11 cellular contexts compared by ENCODE assay signal in genomic region chr6:111478064-111478476, GRCh38. TPM values are rescaled to one million over a fixed set of nuclear protein-coding genes. Genes with fewer than 3 reads are reported as not detected.
A peak's percentile ranks its signal among the peaks of the same experiment; 100 is the strongest.
DNase-seq lines count a peak whose midpoint lies in the region; ATAC-seq, FAIRE-seq and TF ChIP-seq lines count a peak whose summit lies in the region.
"Had no signal": no experiment of that assay in that cellular context is flagged by ENCODE, and none has a peak within 500 bp of the region (broad histone marks: within the 10 kb centered on the region; RNA-seq: fewer than 3 reads in every experiment).

No MANE protein-coding gene starts in this region.

- peaks cover 6% of the 10 kb centered on the region for H3K9me3 Mint-ChIP-seq in glutamatergic neuron (ENCODE audit: unreplicated experiment)
- H3K9me3 Mint-ChIP-seq: activated T-helper 17 cell treated with anti-CD3 and anti-CD28 coated beads, Interleukin-2, amount 50 U/mL, for 72 hours; CD4-positive, alpha-beta memory T cell had no signal

- in situ Hi-C loops in ACHN (cut with HindIII; ENCODE audit: low pct_ligation_motif_present, low pct_unique_long_range_greater_than_20kb, low sequenced_read_pairs) (no loop called here), IMR-90 (cut with MboI; ENCODE audit: low sequenced_read_pairs) (no loop called here)

- no peak overlapping the region for H3K27ac Mint-ChIP-seq in glutamatergic neuron (ENCODE audit: unreplicated experiment)
- H3K27ac Mint-ChIP-seq: activated T-helper 17 cell treated with anti-CD3 and anti-CD28 coated beads, Interleukin-2, amount 50 U/mL, for 72 hours had no signal

- no peak overlapping the region for H4K8ac ChIP-seq in IMR-90 (ENCODE audit: low read depth in 2 of 2, low read length in 2 of 2)

- H3K4me2 ChIP-seq in IMR-90 (ENCODE audit: low read depth, low read length): peak overlapping the region; percentile 31; the same call in 1 of the 2 replicates
- peak overlapping the region; percentile 79 for H3K4me2 ChIP-seq in SU-DHL-6 (ENCODE audit: low read depth, low read length, poor library complexity, severe bottlenecking)

- H3K4ac ChIP-seq in IMR-90 (ENCODE audit: low read depth, low read length): peak overlapping the region; percentile 18; the same call in 1 of the 2 replicates

- TF ChIP-seq CTCF in IMR-90 (conservative IDR thresholded peaks at IDR 0.05; ENCODE audit: low read depth, low read length) (no peak), SU-DHL-6 (IDR thresholded peaks at IDR 0.05; ENCODE audit: insufficient read depth, low read length, poor library complexity, severe bottlenecking) (no peak), glutamatergic neuron (IDR thresholded peaks at IDR 0.05; ENCODE audit: partially characterized antibody, unreplicated experiment) (no peak)

- no peak overlapping the region for H3K27ac ChIP-seq in IMR-90 (ENCODE audit: insufficient read depth, low read length)
- H3K27ac ChIP-seq in SU-DHL-6 (ENCODE audit: low read depth, low read length): peak overlapping the region; percentile 7; the same call in 1 of the 2 replicates

- POLR2A ChIA-PET in IMR-90 (lab: Charles Lee; ENCODE audit: unreplicated experiment): no interaction called here

- no peaks in the 10 kb centered on the region for H3K9me3 ChIP-seq in IMR-90 (ENCODE audit: control insufficient read depth, insufficient read depth, low read length)
- H3K9me3 ChIP-seq in SU-DHL-6 (ENCODE audit: insufficient read depth, low read length): no peaks in the 10 kb centered on the region

- H3K14ac ChIP-seq in IMR-90 (replicated peaks; ENCODE audit: low read depth, low read length): peak overlapping the region; percentile 57; the same call in 1 of the 2 replicates

- H2AFZ ChIP-seq in IMR-90 (replicated peaks; ENCODE audit: low read length, poor library complexity) (no peak overlapping the region), SU-DHL-6 (ENCODE audit: low read depth, low read length, severe bottlenecking) (no peak overlapping the region)

- H4K91ac ChIP-seq in IMR-90 (ENCODE audit: insufficient read depth, low read depth, low read length): no peak overlapping the region

- no peak overlapping the region for H2BK20ac ChIP-seq in IMR-90 (ENCODE audit: low read depth, low read length)

- H3K4me1 Mint-ChIP-seq in glutamatergic neuron (ENCODE audit: low read depth, unreplicated experiment): peaks cover 24% of the 10 kb centered on the region

- intact Hi-C loops in IMR-90 (cut with micrococcal nuclease): loop anchor here (2.0 to 5.0 kb wide), 2 partner anchors 61 to 117 kb away; no protein-coding TSS in a partner anchor

- TF ChIP-seq POLR2A in IMR-90 (IDR thresholded peaks at IDR 0.05; ENCODE audit: low read depth, low read length) (no peak), GM12892 (IDR thresholded peaks at IDR 0.05; ENCODE audit: low read depth, low read length) (no peak)

- H3K36me3 ChIP-seq in IMR-90 (ENCODE audit: control insufficient read depth, insufficient read depth, low read length): no peaks in the 10 kb centered on the region
- H3K36me3 ChIP-seq in SU-DHL-6 (ENCODE audit: low read length): no peaks in the 10 kb centered on the region; the same call in 1 of the 2 replicates

- no CpG with 5 or more reads among the region's 3 CpGs for WGBS in IMR-90 (ENCODE audit: extremely low coverage in 2 of 2, insufficient read length in 1 of 2), 2 experiments

- H3K27me3 Mint-ChIP-seq in glutamatergic neuron (ENCODE audit: unreplicated experiment): peaks cover 3% of the 10 kb centered on the region
- H3K27me3 Mint-ChIP-seq: activated T-helper 17 cell treated with anti-CD3 and anti-CD28 coated beads, Interleukin-2, amount 50 U/mL, for 72 hours; CD4-positive, alpha-beta memory T cell had no signal

- no peak for FAIRE-seq in GM12892 (lab: Jason Lieb, UNC)

- H3K27me3 ChIP-seq in IMR-90 (ENCODE audit: control insufficient read depth, insufficient read depth, low read length): no peaks in the 10 kb centered on the region
- H3K27me3 ChIP-seq in SU-DHL-6 (ENCODE audit: low read length): no peaks in the 10 kb centered on the region

- no peak overlapping the region for H3K4me3 ChIP-seq in IMR-90 (ENCODE audit: insufficient read depth, low read depth, low read length)
- H3K4me3 ChIP-seq in SU-DHL-6 (ENCODE audit: insufficient read depth, low read length, poor library complexity, severe bottlenecking): no peak overlapping the region

- DNase-seq in ACHN (peak; percentile 48), IMR-90 (peak; percentile 55), glutamatergic neuron (no peak), KG1 (lab: John Stamatoyannopoulos, UW) (no peak), GM12892 (ENCODE audit: insufficient read length) (no peak), NCI-H526 treated with DMSO at 0.1 percent for 48 hours (lab: John Stamatoyannopoulos, UW) (no peak)
- no peak for DNase-seq in activated CD4-positive, alpha-beta T cell treated with anti-CD3 and anti-CD28 coated beads, Interleukin-2, amount 50 U/mL, for 48 hours
- DNase-seq: stimulated activated naive CD8-positive, alpha-beta T cell treated with anti-CD3 and anti-CD28 coated beads, Interleukin-15, Interleukin-2, amounts not matched to agents 100 U/mL and 50 U/mL, for 24 hours had no signal

- no peaks in the 10 kb centered on the region for H3K9me2 ChIP-seq in SU-DHL-6 (replicated peaks; ENCODE audit: insufficient read depth, low read length)

- H2BK5ac ChIP-seq in IMR-90 (ENCODE audit: low read depth, low read length, poor library complexity, severe bottlenecking): peak overlapping the region; percentile 5

- 0 out of 2 replicates have a peak overlapping the region, but pooled peaks have one; percentile 14 for H3K56ac ChIP-seq in IMR-90 (ENCODE audit: extremely low read depth, insufficient read depth, low read length)

- no peak overlapping the region for H2BK15ac ChIP-seq in IMR-90 (ENCODE audit: low read depth, low read length)

- H3K79me2 ChIP-seq in SU-DHL-6 (ENCODE audit: insufficient read depth, low read length): peaks cover 93% of the 10 kb centered on the region

- no peak overlapping the region for H3K23ac ChIP-seq in IMR-90 (ENCODE audit: low read depth, low read length)

- no peak overlapping the region for H3K18ac ChIP-seq in IMR-90 (ENCODE audit: low read depth, low read length)

- peaks cover 41% of the 10 kb centered on the region for H4K20me1 ChIP-seq in IMR-90 (ENCODE audit: insufficient read depth, low read length)
- peaks cover 21% of the 10 kb centered on the region; the same call in 1 of the 2 replicates for H4K20me1 ChIP-seq in SU-DHL-6 (ENCODE audit: low read depth, low read length)

- no peak overlapping the region; the same call in 1 of the 2 replicates for H2AK5ac ChIP-seq in IMR-90 (ENCODE audit: low read depth, low read length)

- dilution Hi-C loops in IMR-90 (cut with HindIII; ENCODE audit: low sequenced_read_pairs, unreplicated experiment): no loop called here

- peaks cover 11% of the 10 kb centered on the region for H3K9me1 ChIP-seq in IMR-90 (ENCODE audit: insufficient read depth, low read length)

- peak overlapping the region; percentile 21 for H3K4me3 Mint-ChIP-seq in glutamatergic neuron (ENCODE audit: unreplicated experiment)

- no peak overlapping the region for H4K5ac ChIP-seq in IMR-90 (ENCODE audit: low read depth, low read length)

- no peaks in the 10 kb centered on the region for H3K36me3 Mint-ChIP-seq in glutamatergic neuron (ENCODE audit: unreplicated experiment)

- no peak for TF ChIP-seq RAD21 in IMR-90 (IDR thresholded peaks at IDR 0.05; ENCODE audit: low read length)

- H3K79me1 ChIP-seq in IMR-90 (ENCODE audit: low read depth in 1 of 2, low read length in 2 of 2): peaks cover 4 to 50% of the 10 kb centered on the region in 2 experiments; a peak in 2 of 4 replicates

- CTCF ChIA-PET in IMR-90 (lab: Yijun Ruan, JAX): interaction anchor here (0.5 to 1.8 kb wide), 11 partner anchors 17 to 1149 kb away, joined by 3 to 7 read pairs (median 5); a partner anchor contains a TSS

- peak overlapping the region; percentile 48; the same call in 1 of the 2 replicates for H2BK120ac ChIP-seq in IMR-90 (ENCODE audit: low read depth, low read length)

- peaks cover 12% of the 10 kb centered on the region; the same call in 1 of the 2 replicates for H3F3A ChIP-seq in SU-DHL-6 (ENCODE audit: insufficient read depth)

- H3K9ac ChIP-seq in IMR-90 (ENCODE audit: low read depth, low read length): no peak overlapping the region
- peak overlapping the region; percentile 5; the same call in 1 of the 2 replicates for H3K9ac ChIP-seq in SU-DHL-6 (ENCODE audit: low read length)

- no peak for ATAC-seq in IMR-90 (ENCODE audit: low read depth)
- ATAC-seq: stimulated activated naive CD8-positive, alpha-beta T cell treated with anti-CD3 and anti-CD28 coated beads, Interleukin-15, Interleukin-2, amounts not matched to agents 100 U/mL and 50 U/mL, for 24 hours had no signal

- no peak overlapping the region for H2AK9ac ChIP-seq in IMR-90 (replicated peaks; ENCODE audit: low read depth, low read length, poor library complexity)

- H3K4me1 ChIP-seq in IMR-90 (ENCODE audit: control insufficient read depth, insufficient read depth, low read length): peaks cover 8% of the 10 kb centered on the region

- no TSS peak for BruUV-seq in IMR-90 (replicated peaks; lab: Mats Ljungman, UMichigan)

TF ChIP-seq in IMR-90, 13 proteins besides CTCF, POLR2A, EP300 and RAD21:
- TF ChIP-seq CEBPB (IDR thresholded peaks at IDR 0.05; ENCODE audit: low read depth, low read length) (no peak), FOS (IDR thresholded peaks at IDR 0.05; ENCODE audit: low read depth, low read length) (0 out of 2 replicates have a peak, but pooled peaks have one; percentile 19)
TF ChIP-seq in IMR-90: peak in this region for 1.

RNA-seq across cellular contexts. Expression of gene REV3L, which starts 4.9 kb away (rescaled TPM):
- 15.4 and 24.4 TPM in 2 replicates for total RNA-seq in IMR-90 (2012; rRNA removed)
- polyA plus RNA-seq in IMR-90 (2012; rRNA removed): 6.0 and 7.4 TPM in 2 replicates
- 1.4 and 3.2 TPM in 2 replicates for polyA plus RNA-seq in IMR-90 (2012; cell fraction: cytosol; rRNA removed)
- polyA plus RNA-seq in IMR-90 (2012; cell fraction: nucleus; rRNA removed; ENCODE audit: low replicate concordance): 2.2 and 19.3 TPM in 2 replicates
- total RNA-seq in glutamatergic neuron (ENCODE audit: unreplicated experiment): 33.3 TPM
- 16.6 TPM for polyA plus RNA-seq in GM12892 (2012; ENCODE audit: missing spikeins)

Comparison
In these comparisons a context has a peak if more than half of its experiments do, and no peak if none do; other contexts are left out.
1. DNase-seq: peak in ACHN (single experiment) and IMR-90 (single experiment); none in glutamatergic neuron (single experiment), KG1 (single experiment), GM12892 (single experiment), NCI-H526 treated with DMSO at 0.1 percent for 48 hours (single experiment) and activated CD4-positive, alpha-beta T cell treated with anti-CD3 and anti-CD28 coated beads, Interleukin-2, amount 50 U/mL, for 48 hours (0 of 2).